Comparison of ENCODE assay signal across 31 cellular contexts in the genomic region with DNA sequence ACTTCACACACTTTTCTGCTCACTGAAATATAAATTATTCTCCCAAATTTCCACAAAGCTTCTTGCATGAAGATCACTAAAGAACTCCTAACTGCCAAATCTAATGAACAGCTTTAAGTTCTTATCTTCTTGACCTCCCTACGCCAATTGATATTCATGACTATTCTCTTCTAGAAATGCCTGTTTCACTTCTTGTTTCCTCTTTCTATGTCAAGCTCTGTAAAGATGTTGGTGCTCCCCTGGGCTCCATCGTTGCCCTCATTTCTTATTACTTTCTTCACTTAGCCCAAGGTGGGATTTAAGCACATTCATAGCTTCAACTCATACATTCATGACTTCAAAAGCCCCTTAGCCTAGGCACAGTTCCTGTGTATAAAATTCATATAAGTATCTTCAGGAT. TPM values are rescaled to one million over a fixed set of nuclear protein-coding genes. Genes with fewer than 3 reads are reported as not detected.
"Had no signal": no experiment of that assay in that cellular context is flagged by ENCODE, and none has a peak within 500 bp of the region (broad histone marks: within the 10 kb centered on the region; RNA-seq: fewer than 3 reads in every experiment).

No MANE protein-coding gene starts in this region.

- H3K27me3 ChIP-seq: gastrocnemius medialis, left lung had no signal

- DNase-seq: cortex of kidney; effector CD8-positive, alpha-beta T cell; effector memory CD8-positive, alpha-beta T cell; endodermal cell; erythroblast; esophagus squamous epithelium; foreskin fibroblast; foreskin melanocyte; gastrocnemius medialis; glutamatergic neuron; head of caudate nucleus; heart right ventricle; hippocampal formation; left cardiac atrium; left lung; left ventricle myocardium superior; lower lobe of right lung; mesenchymal stem cell; mucosa of descending colon; naive thymus-derived CD4-positive, alpha-beta T cell; natural killer cell had no signal

- H3K4me1 ChIP-seq: esophagus squamous epithelium, gastrocnemius medialis, left lung, lower lobe of right lung had no signal

- H3K36me3 ChIP-seq: esophagus squamous epithelium, gastrocnemius medialis, heart right ventricle, left lung, lower lobe of right lung had no signal

- H3K9me3 ChIP-seq: gastrocnemius medialis had no signal

- H3K4me3 ChIP-seq: esophagus squamous epithelium, gastrocnemius medialis, heart right ventricle, left lung, lower lobe of right lung, mucosa of descending colon had no signal

- ATAC-seq: effector memory CD8-positive, alpha-beta T cell; esophagus mucosa; gastrocnemius medialis; heart right ventricle; left cardiac atrium; left lung; left ventricle myocardium superior; lower lobe of right lung; mucosa of descending colon; naive thymus-derived CD4-positive, alpha-beta T cell; natural killer cell had no signal

- H3K27ac ChIP-seq: epithelial cell of prostate, esophagus squamous epithelium, gastrocnemius medialis, heart right ventricle, left lung, lower lobe of right lung had no signal

RNA-seq across cellular contexts. Expression of gene ANTXR1, which starts 9.2 kb away (rescaled TPM):
- total RNA-seq: naive thymus-derived CD4-positive, alpha-beta T cell; natural killer cell had no signal

RNA-seq across cellular contexts. Expression of gene GKN1, which starts 29.3 kb away (rescaled TPM):
- total RNA-seq: dermis microvascular lymphatic vessel endothelial cell; endodermal cell; esophagus mucosa; gastrocnemius medialis; glomerular endothelial cell; heart right ventricle; left cardiac atrium; left lung; left ventricle myocardium superior; lower leg skin; lower lobe of right lung; lung microvascular endothelial cell; mesenteric fat pad; mesothelial cell of epicardium; mucosa of descending colon; myocyte; naive thymus-derived CD4-positive, alpha-beta T cell; natural killer cell had no signal

RNA-seq across cellular contexts. Expression of gene GKN2, which starts 51.0 kb away (rescaled TPM):
- total RNA-seq: dermis microvascular lymphatic vessel endothelial cell; endodermal cell; esophagus mucosa; esophagus squamous epithelium; gastrocnemius medialis; glomerular endothelial cell; heart right ventricle; kidney epithelial cell; left cardiac atrium; left ventricle myocardium superior; lower leg skin; lung microvascular endothelial cell; mesenteric fat pad; mesothelial cell of epicardium; mucosa of descending colon; myocyte; naive thymus-derived CD4-positive, alpha-beta T cell; natural killer cell had no signal
